ENCODE assay signal across 9 cellular contexts in the genomic region with DNA sequence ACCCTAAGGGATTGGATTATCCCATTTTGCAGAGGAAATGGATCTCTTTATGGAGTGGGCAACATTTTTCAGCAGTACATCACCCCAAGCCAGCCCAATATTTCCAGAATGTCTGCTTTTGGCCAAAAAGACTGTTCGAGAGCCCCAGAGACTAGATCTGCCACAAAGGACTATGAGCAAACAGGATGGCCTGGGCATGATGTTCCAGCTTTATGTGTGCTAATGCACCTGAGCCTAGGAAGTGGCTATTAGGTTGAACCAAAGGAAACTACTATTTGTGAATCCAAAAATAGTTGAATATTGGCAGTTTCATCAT. TPM values are rescaled to one million over a fixed set of nuclear protein-coding genes. Genes with fewer than 3 reads are reported as not detected.
DNase-seq lines count a peak whose midpoint lies in the region; ATAC-seq and TF ChIP-seq lines count a peak whose summit lies in the region.
"Had no signal": no experiment of that assay in that cellular context is flagged by ENCODE, and none has a peak within 500 bp of the region (broad histone marks: within the 10 kb centered on the region; RNA-seq: fewer than 3 reads in every experiment).

No MANE protein-coding gene starts in this region.

- ATAC-seq in HCT116 (peak; percentile 14; the same call in 1 of the 2 replicates), HG02884 (IDR thresholded peaks at IDR 0.05; ENCODE audit: unreplicated experiment) (no peak)

- CTCF ChIA-PET in HCT116 (lab: Charles Lee) = interaction anchor here (0.6 to 6.2 kb wide), 19 partner anchors 8 to 308 kb away, joined by 3 to 59 read pairs (median 6); partner anchors contain the start of genes COQ6, FAM161B, PTGR2 and ZNF410

- intact Hi-C loops in HCT116 (cut with micrococcal nuclease) (loop anchor here (5.0 kb wide), 3 partner anchors 138 to 223 kb away; partner anchors contain the start of genes COQ6 and FAM161B), breast epithelium (cut with DNase I; ENCODE audit: low total_unique reads) (loop anchor here (1.0 to 10.0 kb wide), 2 partner anchors 41 to 86 kb away; no protein-coding TSS in a partner anchor)

- peaks cover 9 to 38% of the 10 kb centered on the region in 2 experiments; a peak in 3 of 4 replicates for H3K36me3 ChIP-seq in HCT116 (ENCODE audit: control insufficient read depth in 1 of 2, insufficient read depth in 2 of 2, low read length in 2 of 2)
- peaks cover 5% of the 10 kb centered on the region for H3K36me3 ChIP-seq in breast epithelium
- no peaks in the 10 kb centered on the region for H3K36me3 ChIP-seq in neural cell (ENCODE audit: insufficient read depth, low read length)
- no peaks in the 10 kb centered on the region for H3K36me3 ChIP-seq in MM.1S (replicated peaks; ENCODE audit: insufficient read depth, low read length)

- H3K4me2 ChIP-seq in HCT116 (ENCODE audit: low read length) (no peak overlapping the region), neural cell (ENCODE audit: low read length) (no peak overlapping the region), MM.1S (ENCODE audit: low read depth, low read length) (no peak overlapping the region)

- H3K4me1 ChIP-seq in HCT116 (ENCODE audit: control insufficient read depth in 1 of 2, insufficient read depth in 2 of 2, low read length in 2 of 2) = peaks cover 3 to 21% of the 10 kb centered on the region in 2 experiments; a peak in 3 of 4 replicates
- peaks cover 0 to 6% of the 10 kb centered on the region in 2 donors for H3K4me1 ChIP-seq in breast epithelium
- no peaks in the 10 kb centered on the region for H3K4me1 ChIP-seq in MM.1S (ENCODE audit: low read length)

- DNase-seq in HCT116 (ENCODE audit: low read depth, low spot score) = no peak
- no peak for DNase-seq in breast epithelium (ENCODE audit: low spot score in 2 of 2)
- no peak for DNase-seq in HPDE6-E6E7 (ENCODE audit: extremely low spot score)
- DNase-seq in NCI-H2227 treated with DMSO at 0.1 percent for 48 hours (lab: John Stamatoyannopoulos, UW) = no peak
- DNase-seq in MM.1S = no peak
- DNase-seq: NCI-H187 treated with DMSO at 0.1 percent for 48 hours had no signal

- H3K4me3 ChIP-seq in HCT116 (replicated peaks in 1 of 2; ENCODE audit: low read depth in 1 of 2, low read length in 2 of 2) = no peak overlapping the region
- no peak overlapping the region for H3K4me3 ChIP-seq in breast epithelium
- no peak overlapping the region for H3K4me3 ChIP-seq in neural cell (ENCODE audit: low read length)
- no peak overlapping the region for H3K4me3 ChIP-seq in MM.1S (ENCODE audit: low read length)

- H3K9ac ChIP-seq in HCT116 (ENCODE audit: low read length) (no peak overlapping the region), neural cell (ENCODE audit: low read length) (no peak overlapping the region), MM.1S (ENCODE audit: low read length) (no peak overlapping the region)

- RAD21 ChIA-PET in HCT116 (lab: Charles Lee; ENCODE audit: low non-redundant PET in 1 of 2, low total read pairs in 2 of 2, uncharacterized antibody in 2 of 2, unreplicated experiment in 2 of 2) = interaction anchor here (0.6 to 2.1 kb wide), 14 partner anchors 12 to 222 kb away, joined by 3 to 10 read pairs (median 4); partner anchors contain the start of gene PTGR2 (in 2 of the 2)

- H3K9me2 ChIP-seq in HCT116 (ENCODE audit: insufficient read depth) (no peaks in the 10 kb centered on the region), neural cell (ENCODE audit: insufficient read depth, low read length) (no peaks in the 10 kb centered on the region), MM.1S (replicated peaks; ENCODE audit: insufficient read depth, low read length) (no peaks in the 10 kb centered on the region)

- TF ChIP-seq RAD21 in HCT116 (IDR thresholded peaks at IDR 0.05; ENCODE audit: low read depth) (no peak), neural cell (conservative IDR thresholded peaks at IDR 0.05) (no peak)

- TF ChIP-seq POLR2A in HCT116 (IDR thresholded peaks at IDR 0.05; ENCODE audit: borderline replicate concordance, extremely low read depth, insufficient read depth, insufficient read length) (no peak), breast epithelium (IDR thresholded peaks at IDR 0.05) (no peak)

- H3K9me3 ChIP-seq in HCT116 (ENCODE audit: control insufficient read depth in 1 of 2, insufficient read depth in 1 of 2, low read depth in 1 of 2, low read length in 2 of 2) = no peaks in the 10 kb centered on the region
- H3K9me3 ChIP-seq in breast epithelium = no peaks in the 10 kb centered on the region
- H3K9me3 ChIP-seq in neural cell (ENCODE audit: low read length) = no peaks in the 10 kb centered on the region
- no peaks in the 10 kb centered on the region for H3K9me3 ChIP-seq in MM.1S (replicated peaks; ENCODE audit: insufficient read depth, low read length)

- H3K27me3 ChIP-seq in HCT116 (ENCODE audit: insufficient read depth, low read length) (no peaks in the 10 kb centered on the region), breast epithelium (no peaks in the 10 kb centered on the region), neural cell (ENCODE audit: insufficient read depth, low read depth, low read length) (no peaks in the 10 kb centered on the region), MM.1S (replicated peaks; ENCODE audit: insufficient read depth, low read length) (no peaks in the 10 kb centered on the region)

- TF ChIP-seq CTCF in 22Rv1 (IDR thresholded peaks at IDR 0.05) (peak; percentile 59), HCT116 (IDR thresholded peaks at IDR 0.05 in 2 of 3, conservative IDR thresholded peaks at IDR 0.05 in 1 of 3; ENCODE audit: borderline replicate concordance in 1 of 3, insufficient read depth in 1 of 3, low read depth in 2 of 3, low read length in 2 of 3) (0 out of 6 replicates have a peak, but pooled peaks of 1 of the 3 experiments have one; percentile 4), breast epithelium (IDR thresholded peaks at IDR 0.05) (no peak), neural cell (IDR thresholded peaks at IDR 0.05; ENCODE audit: poor library complexity, severe bottlenecking) (peak; percentile 47), MM.1S (IDR thresholded peaks at IDR 0.05; ENCODE audit: low read length) (no peak)

- H3K79me2 ChIP-seq in HCT116 (ENCODE audit: insufficient read depth, low read length) (peaks cover 3% of the 10 kb centered on the region; the same call in 1 of the 2 replicates), neural cell (replicated peaks; ENCODE audit: insufficient read depth, low read length) (no peaks in the 10 kb centered on the region), MM.1S (ENCODE audit: low read length) (peaks cover 6% of the 10 kb centered on the region; the same call in 1 of the 2 replicates)

- no peaks in the 10 kb centered on the region; the same call in 1 of the 2 replicates for H4K20me1 ChIP-seq in HCT116 (ENCODE audit: insufficient read depth)
- H4K20me1 ChIP-seq in neural cell (ENCODE audit: insufficient read depth) = no peaks in the 10 kb centered on the region
- no peaks in the 10 kb centered on the region for H4K20me1 ChIP-seq in MM.1S (ENCODE audit: insufficient read depth, low read length)

- H3K27ac ChIP-seq in 22Rv1 (peak overlapping the region; percentile 41), HCT116 (ENCODE audit: low read depth, low read length) (no peak overlapping the region), breast epithelium (peak overlapping the region; percentile 6 to 81), neural cell (ENCODE audit: low read length) (no peak overlapping the region), MM.1S (ENCODE audit: low read length) (no peak overlapping the region)

- no peak overlapping the region for H2AFZ ChIP-seq in HCT116 (ENCODE audit: low read depth, low read length, poor library complexity, severe bottlenecking)
- H2AFZ ChIP-seq in neural cell (ENCODE audit: low read depth, low read length) = no peak overlapping the region
- H2AFZ ChIP-seq in MM.1S (ENCODE audit: low read length) = no peak overlapping the region

- POLR2A ChIA-PET in HCT116 (lab: Charles Lee) = no interaction called here

- BruUV-seq in HCT116 (replicated peaks; lab: Mats Ljungman, UMichigan) = no TSS peak

- TF ChIP-seq EP300 in neural cell (conservative IDR thresholded peaks at IDR 0.05; ENCODE audit: poor library complexity, severe bottlenecking) = no peak

- H3F3A ChIP-seq in neural cell (ENCODE audit: insufficient read depth, low read length, poor library complexity, severe bottlenecking) (no peaks in the 10 kb centered on the region), MM.1S (ENCODE audit: insufficient read depth, low read length) (no peaks in the 10 kb centered on the region; the same call in 1 of the 2 replicates)

TF ChIP-seq in HCT116, 20 proteins besides CTCF, POLR2A, EP300 and RAD21 (continues in another document):
- TF ChIP-seq POLR2AphosphoS5 (IDR thresholded peaks at IDR 0.05; ENCODE audit: low read depth, low read length) (no peak), FOSL1 (IDR thresholded peaks at IDR 0.05; ENCODE audit: low read depth) (no peak), ZFX (IDR thresholded peaks at IDR 0.05) (no peak), EZH2 (IDR thresholded peaks at IDR 0.05) (no peak), SP1 (IDR thresholded peaks at IDR 0.05; ENCODE audit: low read depth) (no peak), SRF (IDR thresholded peaks at IDR 0.05; ENCODE audit: low read depth) (no peak), CBX3 (IDR thresholded peaks at IDR 0.05; ENCODE audit: low read depth) (no peak), CEBPB (IDR thresholded peaks at IDR 0.05; ENCODE audit: low read depth) (no peak)
- TF ChIP-seq, protein P1, sequence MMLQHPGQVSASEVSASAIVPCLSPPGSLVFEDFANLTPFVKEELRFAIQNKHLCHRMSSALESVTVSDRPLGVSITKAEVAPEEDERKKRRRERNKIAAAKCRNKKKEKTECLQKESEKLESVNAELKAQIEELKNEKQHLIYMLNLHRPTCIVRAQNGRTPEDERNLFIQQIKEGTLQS (IDR thresholded peaks at IDR 0.05) = no peak

TF ChIP-seq in neural cell, 6 proteins besides CTCF, POLR2A, EP300 and RAD21 (continues in another document):
- TF ChIP-seq SMC3 (conservative IDR thresholded peaks at IDR 0.05; ENCODE audit: poor library complexity) = no peak
- no peak for TF ChIP-seq EZH2 (IDR thresholded peaks at IDR 0.05; ENCODE audit: borderline replicate concordance, insufficient read depth, low read length, poor library complexity, severe bottlenecking)

RNA-seq across cellular contexts. Expression of gene PNMA1, which starts 14.8 kb away (rescaled TPM):
- total RNA-seq in HCT116 (2021; ENCODE audit: unreplicated experiment) (24.6 TPM), breast epithelium (10 to 100 TPM; 12.1 to 19.3 (median 19.2) TPM)
- 18.1 and 22.0 TPM in 2 replicates for polyA plus RNA-seq in HCT116 (2012)
- 191 and 205 TPM in 2 replicates for polyA plus RNA-seq in neural cell
- 189 and 190 TPM in 2 replicates for polyA minus RNA-seq in neural cell

Comparison
In these comparisons a context has a peak if more than half of its experiments do, and no peak if none do; other contexts are left out.
1. H3K27ac ChIP-seq: peak in 22Rv1 (single experiment) and breast epithelium (2 of 2); none in HCT116 (single experiment), neural cell (single experiment) and MM.1S (single experiment).
2. CTCF ChIP-seq: peak in 22Rv1 (single experiment) and neural cell (single experiment); none in breast epithelium (0 of 3) and MM.1S (single experiment).